8 cellular contexts compared by ENCODE assay signal in genomic region chr19:43575156-43575950, GRCh38. TPM values are rescaled to one million over a fixed set of nuclear protein-coding genes. Genes with fewer than 3 reads are reported as not detected.
DNase-seq lines count a peak whose midpoint lies in the region; FAIRE-seq and TF ChIP-seq lines count a peak whose summit lies in the region.

Gene PINLYP (plus strand): TSS chr19:43575801. CDS start chr19:43577192, 1,391 bp downstream.
Gene XRCC1 (minus strand): TSS chr19:43575527. CDS start chr19:43575458, 69 bp downstream.

- CTCF ChIA-PET in H1 (lab: Charles Lee; ENCODE audit: partially characterized antibody) = interaction anchor here (0.5 to 3.2 kb wide), 10 partner anchors 8 to 56 kb away, joined by 3 to 26 read pairs (median 4); partner anchors contain the start of gene ZNF575

- no peak within 1 kb of the TSS for H3K56ac ChIP-seq in H1 (replicated peaks; ENCODE audit: insufficient read length, low read depth, low read length)

- POLR2A ChIA-PET in H1 (lab: Charles Lee; ENCODE audit: partially characterized antibody) = interaction anchor here (1.0 to 5.2 kb wide), 7 partner anchors 10 to 42 kb away, joined by 3 to 36 read pairs (median 5); partner anchors contain the start of genes IRGQ, ZNF575 and ZNF576

- H3K9me3 ChIP-seq in H1 (ENCODE audit: insufficient read depth in 2 of 2, low read depth in 1 of 2, low read length in 1 of 2) = no peaks in the 10 kb centered on the region
- H3K9me3 ChIP-seq in mesenchymal stem cell (ENCODE audit: control insufficient read depth, low read length) = no peaks in the 10 kb centered on the region

- H3K4ac ChIP-seq in H1 (replicated peaks; ENCODE audit: insufficient read length, low read depth, low read length) = peak within 1 kb of the TSS; percentile 27
- H3K4ac ChIP-seq in mesenchymal stem cell (ENCODE audit: low read depth in 1 of 2, low read length in 2 of 2) = peak within 1 kb of the TSS; percentile 46 to 74

- TF ChIP-seq RAD21 in H1 (IDR thresholded peaks at IDR 0.05 in 1 of 2, conservative IDR thresholded peaks at IDR 0.05 in 1 of 2; ENCODE audit: low read depth in 2 of 2, low read length in 2 of 2) = no peak

- H2BK20ac ChIP-seq in H1 (ENCODE audit: low read length) = 0 out of 2 replicates have a peak within 1 kb of the TSS, but pooled peaks have one; percentile 37

- peak within 1 kb of the TSS; percentile 71 for H3K18ac ChIP-seq in H1 (ENCODE audit: extremely low read depth, low read length)
- peak within 1 kb of the TSS; percentile 89 to 94 for H3K18ac ChIP-seq in mesenchymal stem cell (ENCODE audit: low read depth in 1 of 2, low read length in 2 of 2)

- H4K91ac ChIP-seq in H1 (replicated peaks; ENCODE audit: insufficient read length, low read length) = peak within 1 kb of the TSS; percentile 34
- peak within 1 kb of the TSS; percentile 81 for H4K91ac ChIP-seq in mesenchymal stem cell (ENCODE audit: low read length)

- H3K4me1 ChIP-seq in H1 (replicated peaks in 1 of 4; ENCODE audit: control insufficient read depth in 3 of 4, insufficient read depth in 4 of 4, low read length in 3 of 4) (peaks cover 0 to 13% (median 8%) of the 10 kb centered on the region in 4 experiments; a peak in 6 of 7 replicates), mesenchymal stem cell (ENCODE audit: control insufficient read depth, insufficient read depth, low read depth, low read length) (peaks cover 12% of the 10 kb centered on the region)

- no peak within 1 kb of the TSS for H3K14ac ChIP-seq in H1 (ENCODE audit: insufficient read length)
- H3K14ac ChIP-seq in mesenchymal stem cell (ENCODE audit: low read length in 2 of 2) = peak within 1 kb of the TSS in 1 of 2 experiments; percentile 91

- H3K79me1 ChIP-seq in H1 (ENCODE audit: low read depth, low read length) = peaks cover 11% of the 10 kb centered on the region
- peaks cover 33% of the 10 kb centered on the region for H3K79me1 ChIP-seq in mesenchymal stem cell (replicated peaks; ENCODE audit: low read length, poor library complexity, severe bottlenecking)

- peaks cover 19% of the 10 kb centered on the region for H3K23me2 ChIP-seq in H1 (ENCODE audit: low read depth, low read length)

- H3K23ac ChIP-seq in H1 (ENCODE audit: insufficient read length) = no peak within 1 kb of the TSS
- no peak within 1 kb of the TSS for H3K23ac ChIP-seq in mesenchymal stem cell (ENCODE audit: low read length in 2 of 2)

- no peak for TF ChIP-seq EP300 in H1 (IDR thresholded peaks at IDR 0.05; ENCODE audit: borderline replicate concordance in 1 of 2, low read depth in 2 of 2, low read length in 2 of 2)

- H2AFZ ChIP-seq in H1 (ENCODE audit: low read length) (no peak within 1 kb of the TSS; the same call in 1 of the 2 replicates), mesenchymal stem cell (ENCODE audit: low read depth, low read length) (peak within 1 kb of the TSS; percentile 79)

- H3K9ac ChIP-seq in H1 (replicated peaks in 1 of 4; ENCODE audit: extremely low read depth in 1 of 4, low read depth in 3 of 4, low read length in 3 of 4) = peak within 1 kb of the TSS; percentile 66 to 84 (median 73)
- H3K9ac ChIP-seq in mesenchymal stem cell (ENCODE audit: low read length) = peak within 1 kb of the TSS; percentile 100

- H2AK5ac ChIP-seq in H1 (ENCODE audit: low read depth, low read length) (peak within 1 kb of the TSS; percentile 88; the same call in 1 of the 2 replicates), mesenchymal stem cell (ENCODE audit: low read length, severe bottlenecking) (peak within 1 kb of the TSS; percentile 69)

- peaks cover 0 to 8% of the 10 kb centered on the region in 2 experiments; a peak in 2 of 4 replicates for H3K79me2 ChIP-seq in H1 (ENCODE audit: control insufficient read depth in 1 of 2, insufficient read depth in 2 of 2, low read length in 2 of 2)

- TF ChIP-seq POLR2A in H1 (IDR thresholded peaks at IDR 0.05; ENCODE audit: control extremely low read depth in 1 of 2, low read depth in 2 of 2, low read length in 2 of 2) = peak; percentile 18 to 66

- H2BK5ac ChIP-seq in H1 (ENCODE audit: low read depth, low read length) (peak within 1 kb of the TSS; percentile 78), mesenchymal stem cell (ENCODE audit: low read depth, low read length, poor library complexity, severe bottlenecking) (peak within 1 kb of the TSS; percentile 92)

- no peak for TF ChIP-seq CTCF in GM20000 (IDR thresholded peaks at IDR 0.05; ENCODE audit: extremely low read depth, missing control alignments)
- TF ChIP-seq CTCF in H1 (IDR thresholded peaks at IDR 0.05; ENCODE audit: control extremely low read depth in 1 of 3, insufficient read depth in 1 of 3, low read depth in 1 of 3, low read length in 3 of 3) = no peak

- peak within 1 kb of the TSS; percentile 68 for H3K27ac ChIP-seq in H1 (ENCODE audit: low read depth, low read length)
- peak within 1 kb of the TSS; percentile 66 for H3K27ac ChIP-seq in mesenchymal stem cell (ENCODE audit: low read length, poor library complexity, severe bottlenecking)

- peak within 1 kb of the TSS; percentile 24 for H4K5ac ChIP-seq in H1 (ENCODE audit: insufficient read length, low read depth, low read length)

- H3K4me3 ChIP-seq in H1 (ENCODE audit: extremely low read depth in 1 of 4, insufficient read depth in 2 of 4, low read depth in 3 of 4, low read length in 4 of 4) (peak within 1 kb of the TSS; percentile 66 to 89 (median 76)), mesenchymal stem cell (ENCODE audit: insufficient read depth in 1 of 2, low read depth in 1 of 2, low read length in 2 of 2) (peak within 1 kb of the TSS; percentile 75 to 100)

- FAIRE-seq in H1 (lab: Jason Lieb, UNC) = peak; percentile 24

- H4K8ac ChIP-seq in H1 (ENCODE audit: extremely low read depth, insufficient read depth, low read length) (peak within 1 kb of the TSS; percentile 78; the same call in 1 of the 2 replicates), mesenchymal stem cell (ENCODE audit: low read length) (peak within 1 kb of the TSS; percentile 86)

- peak; percentile 93 for DNase-seq in CMK (ENCODE audit: low read depth)
- peak; percentile 96 for DNase-seq in GM20000 (ENCODE audit: low spot score)
- peak; percentile 100 for DNase-seq in HT-29 (ENCODE audit: low spot score)
- DNase-seq in NOMO-1 (lab: John Stamatoyannopoulos, UW; ENCODE audit: unreplicated experiment in 2 of 2) = peak; percentile 98 to 99
- DNase-seq in activated CD8-positive, alpha-beta memory T cell treated with anti-CD3 and anti-CD28 coated beads for 48 hours (ENCODE audit: low read depth in 2 of 3, low spot score in 2 of 3) = peak; percentile 83 to 92 (median 90)
- DNase-seq in H1 (ENCODE audit: low read depth in 1 of 2, low spot score in 2 of 2) = peak; percentile 93 to 95
- DNase-seq in mesenchymal stem cell = peak; percentile 99
- DNase-seq in stimulated activated CD8-positive, alpha-beta memory T cell treated with anti-CD3 and anti-CD28 coated beads, Interleukin-12 subunit alpha, Interleukin-12 subunit beta, amount 100 ng/mL, for 4 hours (ENCODE audit: low read depth) = peak; percentile 89

- H3K27me3 ChIP-seq in H1 (replicated peaks in 1 of 4; ENCODE audit: control insufficient read depth in 3 of 4, extremely low read depth in 1 of 4, insufficient read depth in 3 of 4, low read length in 3 of 4) (no peaks in the 10 kb centered on the region), mesenchymal stem cell (ENCODE audit: control insufficient read depth in 1 of 2, insufficient read depth in 1 of 2, low read length in 2 of 2) (no peaks in the 10 kb centered on the region)

- H2BK12ac ChIP-seq in H1 (ENCODE audit: low read depth, low read length) = peak within 1 kb of the TSS; percentile 90
- H2BK12ac ChIP-seq in mesenchymal stem cell (ENCODE audit: low read length in 2 of 2) = peak within 1 kb of the TSS; percentile 20 to 71

- H3K4me2 ChIP-seq in H1 (ENCODE audit: insufficient read depth in 1 of 2, low read depth in 2 of 2, low read length in 2 of 2) (peak within 1 kb of the TSS; percentile 79 to 82), mesenchymal stem cell (ENCODE audit: low read length, poor library complexity, severe bottlenecking) (peak within 1 kb of the TSS; percentile 60)

- peak within 1 kb of the TSS; percentile 46 for H2BK15ac ChIP-seq in H1 (ENCODE audit: low read length)
- H2BK15ac ChIP-seq in mesenchymal stem cell (ENCODE audit: low read depth, poor library complexity, severe bottlenecking) = no peak within 1 kb of the TSS

- H3K36me3 ChIP-seq in H1 (ENCODE audit: control insufficient read depth in 2 of 4, insufficient read depth in 4 of 4, low read length in 3 of 4) = no peaks in the 10 kb centered on the region; a peak in 2 of 8 replicates
- peaks cover 0 to 20% of the 10 kb centered on the region in 2 experiments for H3K36me3 ChIP-seq in mesenchymal stem cell (ENCODE audit: control insufficient read depth in 1 of 2, insufficient read depth in 2 of 2, low read depth in 1 of 2, low read length in 2 of 2)

- H2BK120ac ChIP-seq in H1 (replicated peaks; ENCODE audit: low read depth, low read length) = no peak within 1 kb of the TSS
- peak within 1 kb of the TSS; percentile 64 for H2BK120ac ChIP-seq in mesenchymal stem cell (ENCODE audit: low read depth, low read length)

- H4K20me1 ChIP-seq in H1 (replicated peaks in 1 of 2; ENCODE audit: control insufficient read depth in 1 of 2, insufficient read depth in 2 of 2, low read length in 2 of 2) = peaks cover 0 to 4% of the 10 kb centered on the region in 2 experiments

- WGBS in H1 (ENCODE audit: extremely low coverage in 1 of 2, insufficient coverage in 1 of 2, insufficient read length in 1 of 2, insufficient replicate concordance in 2 of 2, low coverage in 1 of 2, low lambda C conversion rate in 2 of 2, missing lambda C conversion rate in 1 of 2), 2 experiments = 2% methylated on average over 47 of the region's 51 CpGs; no CpG with 5 or more reads in 1 of the 2 experiments
- WGBS in mesenchymal stem cell = 2% methylated on average over 42 of the region's 51 CpGs

RNA-seq across cellular contexts. Expression of gene PINLYP, which starts in this region (rescaled TPM):
- total RNA-seq in HT-29 (2014; rRNA removed; shearing (Covaris generic)) = 0.03 TPM in 1 of 2 replicates, not detected in the other
- 7.5 and 9.2 TPM in 2 replicates for total RNA-seq in H1 (2021; fragmentation: NEBNext Ultra II Directional; extraction: Animal tissue kit (Norgen Biotek cat#: 25700))
- 27.1 and 31.3 TPM in 2 replicates for polyA plus RNA-seq in H1 (2011; rRNA removed)
- polyA plus RNA-seq in H1 (2011; cell fraction: cytosol; rRNA removed) = 28.1 TPM
- 20.9 TPM for polyA plus RNA-seq in H1 (2011; cell fraction: nucleus; rRNA removed)
- 20.5 to 24.4 TPM (median 22.4 TPM) in 4 replicates for polyA plus RNA-seq in H1 (2012, experiment 1 of 2)
- 41.5 TPM for polyA plus RNA-seq in H1 (2012, experiment 2 of 2)
- 7.1 TPM for polyA plus RNA-seq in H1 (2013, experiment 1 of 2)
- 7.6 TPM for polyA plus RNA-seq in H1 (2013, experiment 2 of 2)
- polyA minus RNA-seq in H1 (2011; rRNA and poly(A)+ RNA removed) = 11.0 and 16.5 TPM in 2 replicates
- polyA minus RNA-seq in H1 (2011; cell fraction: cytosol; rRNA and poly(A)+ RNA removed) = 2.3 TPM
- 5.3 TPM for polyA minus RNA-seq in H1 (2011; cell fraction: nucleus; rRNA and poly(A)+ RNA removed)
- polyA plus RNA-seq in mesenchymal stem cell (2013, experiment 1 of 2) = 0.17 TPM
- polyA plus RNA-seq in mesenchymal stem cell (2013, experiment 2 of 2) = 0.21 TPM

RNA-seq across cellular contexts. Expression of gene XRCC1, which starts in this region (rescaled TPM):
- total RNA-seq in HT-29 (2014; rRNA removed; shearing (Covaris generic)) = 59.7 and 60.1 TPM in 2 replicates
- 42.5 and 48.5 TPM in 2 replicates for total RNA-seq in H1 (2021; fragmentation: NEBNext Ultra II Directional; extraction: Animal tissue kit (Norgen Biotek cat#: 25700))
- polyA plus RNA-seq in H1 (2011; rRNA removed) = 44.4 and 57.9 TPM in 2 replicates
- 67.6 TPM for polyA plus RNA-seq in H1 (2011; cell fraction: cytosol; rRNA removed)
- polyA plus RNA-seq in H1 (2011; cell fraction: nucleus; rRNA removed) = 57.1 TPM
- 42.3 to 62.5 TPM (median 56.6 TPM) in 4 replicates for polyA plus RNA-seq in H1 (2012, experiment 1 of 2)
- polyA plus RNA-seq in H1 (2012, experiment 2 of 2) = 33.9 TPM
- 25.9 TPM for polyA plus RNA-seq in H1 (2013, experiment 1 of 2)
- 24.4 TPM for polyA plus RNA-seq in H1 (2013, experiment 2 of 2)
- 37.1 and 50.1 TPM in 2 replicates for polyA minus RNA-seq in H1 (2011; rRNA and poly(A)+ RNA removed)
- 37.6 TPM for polyA minus RNA-seq in H1 (2011; cell fraction: cytosol; rRNA and poly(A)+ RNA removed)
- polyA minus RNA-seq in H1 (2011; cell fraction: nucleus; rRNA and poly(A)+ RNA removed) = 43.9 TPM
- 21.2 TPM for polyA plus RNA-seq in mesenchymal stem cell (2013, experiment 1 of 2)
- polyA plus RNA-seq in mesenchymal stem cell (2013, experiment 2 of 2) = 21.8 TPM

Comparison
In these comparisons a context has a peak if more than half of its experiments do, and no peak if none do; other contexts are left out.
1. Peak in every context shown above with its lines: DNase-seq, H3K4me3 ChIP-seq and H3K27ac ChIP-seq.